Comparison of ENCODE assay signal across 8 cellular contexts in the genomic region with DNA sequence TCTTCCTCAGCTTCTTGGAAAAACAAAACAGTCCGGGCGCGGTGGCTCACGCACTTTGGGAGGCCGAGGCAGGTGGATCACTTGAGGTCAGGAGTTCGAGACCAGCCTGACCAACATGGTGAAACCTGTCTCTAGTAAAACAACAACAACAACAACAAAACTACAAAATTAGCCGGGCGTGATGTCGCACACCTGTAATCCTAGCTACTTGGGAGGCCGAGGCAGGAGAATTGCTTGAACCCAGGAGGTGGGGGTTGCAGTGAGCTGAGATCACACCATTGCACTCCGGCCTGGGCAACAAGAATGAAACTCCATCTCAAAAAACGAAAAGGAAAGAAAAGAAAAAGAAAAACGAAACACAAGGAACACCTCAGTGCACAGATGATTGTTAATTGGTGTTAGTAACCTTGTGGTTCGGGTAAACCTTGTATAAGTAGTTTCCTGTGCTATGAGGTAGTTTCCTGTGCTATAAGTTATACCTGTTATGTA. TPM values are rescaled to one million over a fixed set of nuclear protein-coding genes. Genes with fewer than 3 reads are reported as not detected.
A peak's percentile ranks its signal among the peaks of the same experiment; 100 is the strongest.
DNase-seq lines count a peak whose midpoint lies in the region; ATAC-seq and TF ChIP-seq lines count a peak whose summit lies in the region.
"Not testable (repeated sequence)": the region's sequence is repeated elsewhere in the genome, so short reads cannot be mapped to it uniquely, and the experiment has no call there.

No MANE protein-coding gene starts in this region.

- H3K4me1 Mint-ChIP-seq in activated naive CD8-positive, alpha-beta T cell (ENCODE audit: low read depth), result peaks cover 62% of the 10 kb centered on the region
- not testable (repeated sequence) for H3K4me1 Mint-ChIP-seq in glutamatergic neuron (ENCODE audit: low read depth, unreplicated experiment)
- peaks cover 24% of the 10 kb centered on the region for H3K4me1 Mint-ChIP-seq in osteocyte (ENCODE audit: unreplicated experiment)

- H3K27ac Mint-ChIP-seq in activated naive CD8-positive, alpha-beta T cell, result peak overlapping the region; percentile 100
- not testable (repeated sequence) for H3K27ac Mint-ChIP-seq in glutamatergic neuron (ENCODE audit: unreplicated experiment); osteocyte (ENCODE audit: unreplicated experiment)

- not testable (repeated sequence) for DNase-seq in A673 (ENCODE audit: low spot score); glutamatergic neuron; osteocyte (ENCODE audit: extremely low spot score, unreplicated experiment)
- DNase-seq in RPMI8226, result peak; percentile 9

- not testable (repeated sequence) for H3K36me3 Mint-ChIP-seq in activated naive CD8-positive, alpha-beta T cell; glutamatergic neuron (ENCODE audit: unreplicated experiment); osteocyte (ENCODE audit: unreplicated experiment)

- not testable (repeated sequence) for H3K27me3 Mint-ChIP-seq in activated naive CD8-positive, alpha-beta T cell; glutamatergic neuron (ENCODE audit: unreplicated experiment)
- peaks cover 26% of the 10 kb centered on the region for H3K27me3 Mint-ChIP-seq in osteocyte (ENCODE audit: unreplicated experiment)

- POLR2A ChIA-PET in A673 (lab: Charles Lee; ENCODE audit: low non-redundant PET), result not testable (repeated sequence)

- not testable (repeated sequence) for BruUV-seq in A673 (replicated peaks; lab: Mats Ljungman, UMichigan)

- ATAC-seq in GM18520 (IDR thresholded peaks at IDR 0.05; ENCODE audit: unreplicated experiment), result peak; percentile 59
- ATAC-seq in GM21723 (IDR thresholded peaks at IDR 0.05; ENCODE audit: unreplicated experiment), result peak; percentile 40
- peak; percentile 67 for ATAC-seq in HG03354 (IDR thresholded peaks at IDR 0.05; ENCODE audit: poor library complexity, severe bottlenecking, unreplicated experiment)

- peak overlapping the region; percentile 99 for H3K4me3 Mint-ChIP-seq in activated naive CD8-positive, alpha-beta T cell
- H3K4me3 Mint-ChIP-seq in glutamatergic neuron (ENCODE audit: unreplicated experiment) (peak overlapping the region; percentile 99), osteocyte (ENCODE audit: unreplicated experiment) (peak overlapping the region; percentile 96)

- intact Hi-C loops in A673 (cut with micrococcal nuclease; ENCODE audit: unreplicated experiment), result not testable (repeated sequence)

- not testable (repeated sequence) for H3K9me3 Mint-ChIP-seq in activated naive CD8-positive, alpha-beta T cell (ENCODE audit: low read depth); glutamatergic neuron (ENCODE audit: unreplicated experiment); osteocyte (ENCODE audit: unreplicated experiment)

- CTCF ChIA-PET in A673 (lab: Charles Lee), result interaction anchor here (0.6 kb wide), 1 partner anchor 80 kb away, joined by 6 read pairs; no protein-coding TSS in a partner anchor

- peaks cover 12% of the 10 kb centered on the region for H3K27me3 ChIP-seq in A673 (replicated peaks; ENCODE audit: insufficient read depth, low read depth, low read length, poor library complexity)

- H3K36me3 ChIP-seq in A673 (ENCODE audit: insufficient read depth, low read length, poor library complexity, severe bottlenecking), result not testable (repeated sequence)

- not testable (repeated sequence) for H3K9me3 ChIP-seq in A673 (ENCODE audit: low read depth, low read length, poor library complexity, severe bottlenecking)

- not testable (repeated sequence) for TF ChIP-seq CTCF in A673 (conservative IDR thresholded peaks at IDR 0.05; ENCODE audit: low read depth, low read length); glutamatergic neuron (IDR thresholded peaks at IDR 0.05; ENCODE audit: partially characterized antibody, unreplicated experiment); osteocyte (IDR thresholded peaks at IDR 0.05)

- not testable (repeated sequence) for H3K4me1 ChIP-seq in A673 (ENCODE audit: insufficient read depth, low read length, poor library complexity, severe bottlenecking)

- H3K4me3 ChIP-seq in A673 (ENCODE audit: low read depth, low read length, poor library complexity, severe bottlenecking), result peak overlapping the region; percentile 86

- not testable (repeated sequence) for H3K27ac ChIP-seq in A673 (ENCODE audit: low read depth, low read length, poor library complexity, severe bottlenecking)

RNA-seq across cellular contexts. Expression of a gene that starts 1.1 kb away (rescaled TPM):
- 4.1 and 4.6 TPM in 2 replicates for total RNA-seq in A673 (2021)
- total RNA-seq in glutamatergic neuron (ENCODE audit: unreplicated experiment), result 8.9 TPM
- 2.5 and 3.6 TPM in 2 replicates for total RNA-seq in osteocyte
